10 cellular contexts compared by ENCODE assay signal in genomic region chr3:183490653-183491052, GRCh38.
DNase-seq lines count a peak whose midpoint lies in the region; ATAC-seq and TF ChIP-seq lines count a peak whose summit lies in the region.
"Had no signal": no experiment of that assay in that cellular context is flagged by ENCODE, and none has a peak within 500 bp of the region (broad histone marks: within the 10 kb centered on the region; RNA-seq: fewer than 3 reads in every experiment).

No MANE protein-coding gene starts in this region.

- no peak overlapping the region for H2BK12ac ChIP-seq in mesenchymal stem cell (ENCODE audit: low read length in 2 of 2)

- no peak overlapping the region for H3K23ac ChIP-seq in mesenchymal stem cell (ENCODE audit: low read length in 2 of 2)

- H3K4me3 ChIP-seq in choroid plexus epithelial cell (ENCODE audit: low read depth, low read length) (no peak overlapping the region), mesenchymal stem cell (ENCODE audit: insufficient read depth in 1 of 2, low read depth in 1 of 2, low read length in 2 of 2) (no peak overlapping the region)

- DNase-seq in DMS 273 (lab: John Stamatoyannopoulos, UW; ENCODE audit: unreplicated experiment) (peak; percentile 21), DMS 273 treated with DMSO at 0.1 percent for 48 hours (lab: John Stamatoyannopoulos, UW) (no peak), NCI-H2081 (lab: John Stamatoyannopoulos, UW) (peak; percentile 89 to 93), choroid plexus epithelial cell (ENCODE audit: low read depth) (peak; percentile 59), anterior cingulate cortex (lab: John Stamatoyannopoulos, UW) (no peak), mesenchymal stem cell (no peak)
- DNase-seq: NCI-H1048 had no signal

- no peaks in the 10 kb centered on the region for H3K9me3 Mint-ChIP-seq in nephron
- H3K9me3 Mint-ChIP-seq: central memory CD8-positive, alpha-beta T cell had no signal

- peaks cover 2% of the 10 kb centered on the region for H3K4me1 ChIP-seq in mesenchymal stem cell (ENCODE audit: control insufficient read depth, insufficient read depth, low read depth, low read length)

- H3K4me1 Mint-ChIP-seq in nephron = peaks cover 16% of the 10 kb centered on the region
- H3K4me1 Mint-ChIP-seq: central memory CD8-positive, alpha-beta T cell had no signal

- H3K4me2 ChIP-seq in mesenchymal stem cell (ENCODE audit: low read length, poor library complexity, severe bottlenecking) = no peak overlapping the region

- H3K18ac ChIP-seq in mesenchymal stem cell (ENCODE audit: low read depth in 1 of 2, low read length in 2 of 2) = no peak overlapping the region

- H2BK15ac ChIP-seq in mesenchymal stem cell (ENCODE audit: low read depth, poor library complexity, severe bottlenecking) = no peak overlapping the region

- H2BK120ac ChIP-seq in mesenchymal stem cell (ENCODE audit: low read depth, low read length) = no peak overlapping the region

- no peaks in the 10 kb centered on the region for H3K36me3 ChIP-seq in mesenchymal stem cell (ENCODE audit: control insufficient read depth in 1 of 2, insufficient read depth in 2 of 2, low read depth in 1 of 2, low read length in 2 of 2)

- TF ChIP-seq CTCF in choroid plexus epithelial cell (conservative IDR thresholded peaks at IDR 0.05; ENCODE audit: low read depth, low read length) (no peak), nephron (IDR thresholded peaks at IDR 0.05; ENCODE audit: unreplicated experiment in 3 of 3) (no peak)

- no peaks in the 10 kb centered on the region for H3K27me3 Mint-ChIP-seq in nephron (ENCODE audit: low read depth)
- H3K27me3 Mint-ChIP-seq: central memory CD8-positive, alpha-beta T cell had no signal

- no peak overlapping the region for H3K14ac ChIP-seq in mesenchymal stem cell (ENCODE audit: low read length in 2 of 2)

- ATAC-seq in HG03520 (IDR thresholded peaks at IDR 0.05; ENCODE audit: unreplicated experiment) = no peak

- peaks cover 4 to 7% of the 10 kb centered on the region in 2 experiments for H3K27me3 ChIP-seq in mesenchymal stem cell (ENCODE audit: control insufficient read depth in 1 of 2, insufficient read depth in 1 of 2, low read length in 2 of 2)

- H3K9me3 ChIP-seq in mesenchymal stem cell (ENCODE audit: control insufficient read depth, low read length) = no peaks in the 10 kb centered on the region

- H3K27ac Mint-ChIP-seq in nephron = peak overlapping the region; percentile 56 to 77 (median 75)

- no peaks in the 10 kb centered on the region for H3K36me3 Mint-ChIP-seq in nephron (ENCODE audit: low read depth)

- no peaks in the 10 kb centered on the region for H3K79me1 ChIP-seq in mesenchymal stem cell (replicated peaks; ENCODE audit: low read length, poor library complexity, severe bottlenecking)

- no peak overlapping the region for H3K27ac ChIP-seq in mesenchymal stem cell (ENCODE audit: low read length, poor library complexity, severe bottlenecking)

- no peak overlapping the region for H3K4ac ChIP-seq in mesenchymal stem cell (ENCODE audit: low read depth in 1 of 2, low read length in 2 of 2)

- 92% methylated on average over 4 of the region's 6 CpGs for WGBS in mesenchymal stem cell

- H3K9ac ChIP-seq in mesenchymal stem cell (ENCODE audit: low read length) = no peak overlapping the region

- H2AK5ac ChIP-seq in mesenchymal stem cell (ENCODE audit: low read length, severe bottlenecking) = no peak overlapping the region

- H4K91ac ChIP-seq in mesenchymal stem cell (ENCODE audit: low read length) = no peak overlapping the region

- no peak overlapping the region for H4K8ac ChIP-seq in mesenchymal stem cell (ENCODE audit: low read length)

- H3K4me3 Mint-ChIP-seq in nephron = no peak overlapping the region
- H3K4me3 Mint-ChIP-seq: central memory CD8-positive, alpha-beta T cell had no signal

- H2BK5ac ChIP-seq in mesenchymal stem cell (ENCODE audit: low read depth, low read length, poor library complexity, severe bottlenecking) = no peak overlapping the region

- no peak overlapping the region for H2AFZ ChIP-seq in mesenchymal stem cell (ENCODE audit: low read depth, low read length)

Comparison
In these comparisons a context has a peak if more than half of its experiments do, and no peak if none do; other contexts are left out.
1. DNase-seq: peak in DMS 273 (single experiment), NCI-H2081 (2 of 2) and choroid plexus epithelial cell (single experiment); none in DMS 273 treated with DMSO at 0.1 percent for 48 hours (single experiment), anterior cingulate cortex (0 of 58) and mesenchymal stem cell (single experiment).